1 cellular context compared by ENCODE assay signal in genomic region chr16:31357324-31358156, GRCh38.
A peak's percentile ranks its signal among the peaks of the same experiment; 100 is the strongest.
TF ChIP-seq lines count a peak whose summit lies in the region.

No MANE protein-coding gene starts in this region.

TF ChIP-seq in K562, 482 proteins besides CTCF, POLR2A, EP300 and RAD21 (continued from another document):
- TF ChIP-seq RBM25 (IDR thresholded peaks at IDR 0.05; ENCODE audit: low read depth, low read length, severe bottlenecking) (peak; percentile 49), OTX1 (CRISPR knock-in tag; IDR thresholded peaks at IDR 0.05) (no peak), GABPB1 (CRISPR knock-in tag; IDR thresholded peaks at IDR 0.05) (no peak), ZNF12 (CRISPR knock-in tag; IDR thresholded peaks at IDR 0.05) (no peak), GATA2 (CRISPR knock-in tag; IDR thresholded peaks at IDR 0.05) (peak; percentile 37; the same call in 1 of the 2 replicates), CTCFL (IDR thresholded peaks at IDR 0.05; ENCODE audit: borderline replicate concordance, insufficient read depth, low read depth, low read length, poor library complexity, severe bottlenecking) (no peak), NFIX (CRISPR knock-in tag; IDR thresholded peaks at IDR 0.05; ENCODE audit: low read depth) (no peak)
- TF ChIP-seq, protein P1, sequence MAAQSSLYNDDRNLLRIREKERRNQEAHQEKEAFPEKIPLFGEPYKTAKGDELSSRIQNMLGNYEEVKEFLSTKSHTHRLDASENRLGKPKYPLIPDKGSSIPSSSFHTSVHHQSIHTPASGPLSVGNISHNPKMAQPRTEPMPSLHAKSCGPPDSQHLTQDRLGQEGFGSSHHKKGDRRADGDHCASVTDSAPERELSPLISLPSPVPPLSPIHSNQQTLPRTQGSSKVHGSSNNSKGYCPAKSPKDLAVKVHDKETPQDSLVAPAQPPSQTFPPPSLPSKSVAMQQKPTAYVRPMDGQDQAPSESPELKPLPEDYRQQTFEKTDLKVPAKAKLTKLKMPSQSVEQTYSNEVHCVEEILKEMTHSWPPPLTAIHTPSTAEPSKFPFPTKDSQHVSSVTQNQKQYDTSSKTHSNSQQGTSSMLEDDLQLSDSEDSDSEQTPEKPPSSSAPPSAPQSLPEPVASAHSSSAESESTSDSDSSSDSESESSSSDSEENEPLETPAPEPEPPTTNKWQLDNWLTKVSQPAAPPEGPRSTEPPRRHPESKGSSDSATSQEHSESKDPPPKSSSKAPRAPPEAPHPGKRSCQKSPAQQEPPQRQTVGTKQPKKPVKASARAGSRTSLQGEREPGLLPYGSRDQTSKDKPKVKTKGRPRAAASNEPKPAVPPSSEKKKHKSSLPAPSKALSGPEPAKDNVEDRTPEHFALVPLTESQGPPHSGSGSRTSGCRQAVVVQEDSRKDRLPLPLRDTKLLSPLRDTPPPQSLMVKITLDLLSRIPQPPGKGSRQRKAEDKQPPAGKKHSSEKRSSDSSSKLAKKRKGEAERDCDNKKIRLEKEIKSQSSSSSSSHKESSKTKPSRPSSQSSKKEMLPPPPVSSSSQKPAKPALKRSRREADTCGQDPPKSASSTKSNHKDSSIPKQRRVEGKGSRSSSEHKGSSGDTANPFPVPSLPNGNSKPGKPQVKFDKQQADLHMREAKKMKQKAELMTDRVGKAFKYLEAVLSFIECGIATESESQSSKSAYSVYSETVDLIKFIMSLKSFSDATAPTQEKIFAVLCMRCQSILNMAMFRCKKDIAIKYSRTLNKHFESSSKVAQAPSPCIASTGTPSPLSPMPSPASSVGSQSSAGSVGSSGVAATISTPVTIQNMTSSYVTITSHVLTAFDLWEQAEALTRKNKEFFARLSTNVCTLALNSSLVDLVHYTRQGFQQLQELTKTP (IDR thresholded peaks at IDR 0.05; ENCODE audit: low read depth in 1 of 2, partially characterized antibody in 2 of 2), result no peak
